Comparison of ENCODE assay signal across 8 cellular contexts in genomic region chr21:42220138-42220701, GRCh38. TPM values are rescaled to one million over a fixed set of nuclear protein-coding genes. Genes with fewer than 3 reads are reported as not detected.
A peak's percentile ranks its signal among the peaks of the same experiment; 100 is the strongest.
DNase-seq lines count a peak whose midpoint lies in the region; FAIRE-seq and TF ChIP-seq lines count a peak whose summit lies in the region.

No MANE protein-coding gene starts in this region.

- intact Hi-C loops in endothelial cell of umbilical vein (cut with micrococcal nuclease) = loop anchor here (1.0 to 5.0 kb wide), 3 partner anchors 13 to 263 kb away; no protein-coding TSS in a partner anchor

- POLR2A ChIA-PET in endothelial cell of umbilical vein (lab: Charles Lee) = interaction anchor here (2.0 kb wide), 1 partner anchor 8 kb away, joined by 5 read pairs; no protein-coding TSS in a partner anchor

- H3K27ac ChIP-seq in endothelial cell of umbilical vein (ENCODE audit: insufficient read depth, low read depth, low read length) (peak overlapping the region; percentile 53), mesodermal cell (ENCODE audit: low read depth, low read length, severe bottlenecking) (no peak overlapping the region)

- TF ChIP-seq CTCF in endothelial cell of umbilical vein (IDR thresholded peaks at IDR 0.05; ENCODE audit: extremely low read depth in 1 of 2, insufficient read depth in 1 of 2, low read depth in 1 of 2, low read length in 2 of 2) = no peak

- peak; percentile 92 for FAIRE-seq in endothelial cell of umbilical vein (lab: Jason Lieb, UNC)

- H3K27me3 Mint-ChIP-seq in stimulated activated naive CD8-positive, alpha-beta T cell treated with anti-CD3 and anti-CD28 coated beads, Interleukin-15, Interleukin-2, amounts not matched to agents 100 ng/mL and 50 ng/mL, for 24 hours = no peaks in the 10 kb centered on the region

- CTCF ChIA-PET in endothelial cell of umbilical vein (lab: Charles Lee) = interaction anchor here (0.8 to 4.6 kb wide), 12 partner anchors 10 to 89 kb away, joined by 3 to 29 read pairs (median 5); no protein-coding TSS in a partner anchor

- H3K27me3 ChIP-seq in H7 (ENCODE audit: control insufficient read depth, insufficient read depth, low read length) (peaks cover 50% of the 10 kb centered on the region), endothelial cell of umbilical vein (ENCODE audit: control insufficient read depth in 2 of 2, insufficient read depth in 2 of 2, low read length in 2 of 2) (peaks cover 2 to 6% of the 10 kb centered on the region in 2 experiments)

- dilution Hi-C loops in endothelial cell of umbilical vein (cut with MboI; ENCODE audit: extremely low pct_ligation_motif_present, low sequenced_read_pairs) = no loop called here

- no TSS peak for BruUV-seq in endothelial cell of umbilical vein (replicated peaks; lab: Mats Ljungman, UMichigan)

- H3K9me3 ChIP-seq in endothelial cell of umbilical vein (replicated peaks; ENCODE audit: control insufficient read depth, insufficient read depth, low read length) = no peaks in the 10 kb centered on the region
- peaks cover 6% of the 10 kb centered on the region for H3K9me3 ChIP-seq in mesodermal cell (ENCODE audit: control insufficient read depth, low read length)

- H3K27ac Mint-ChIP-seq in stimulated activated naive CD8-positive, alpha-beta T cell treated with anti-CD3 and anti-CD28 coated beads, Interleukin-15, Interleukin-2, amounts not matched to agents 100 ng/mL and 50 ng/mL, for 24 hours = peak overlapping the region; percentile 56

- H3K4me1 Mint-ChIP-seq in stimulated activated naive CD8-positive, alpha-beta T cell treated with anti-CD3 and anti-CD28 coated beads, Interleukin-15, Interleukin-2, amounts not matched to agents 100 ng/mL and 50 ng/mL, for 24 hours (ENCODE audit: low read depth) = peaks cover 22% of the 10 kb centered on the region

- WGBS in mesodermal cell (ENCODE audit: insufficient coverage in 2 of 2), 2 experiments = 5% methylated on average over 18 to 21 of the region's 26 CpGs

- peak overlapping the region; percentile 95 for H3K4me2 ChIP-seq in endothelial cell of umbilical vein (ENCODE audit: insufficient read depth, low read length)

- H3K36me3 Mint-ChIP-seq in stimulated activated naive CD8-positive, alpha-beta T cell treated with anti-CD3 and anti-CD28 coated beads, Interleukin-15, Interleukin-2, amounts not matched to agents 100 ng/mL and 50 ng/mL, for 24 hours (ENCODE audit: low read depth) = no peaks in the 10 kb centered on the region

- DNase-seq in Caki2 (ENCODE audit: low read depth) (peak; percentile 79), H7 (peak; percentile 82), NCI-H510A (lab: John Stamatoyannopoulos, UW) (peak; percentile 69), endothelial cell of umbilical vein (ENCODE audit: low read depth, low spot score) (peak; percentile 91), GOT3 (lab: John Stamatoyannopoulos, UW) (no peak)
- peak; percentile 80 for DNase-seq in activated CD8-positive, alpha-beta memory T cell treated with anti-CD3 and anti-CD28 coated beads, Interleukin-2, amount 50 U/mL, for 48 hours

- H3K9me3 Mint-ChIP-seq in stimulated activated naive CD8-positive, alpha-beta T cell treated with anti-CD3 and anti-CD28 coated beads, Interleukin-15, Interleukin-2, amounts not matched to agents 100 ng/mL and 50 ng/mL, for 24 hours = peaks cover 7% of the 10 kb centered on the region

- H3K4me1 ChIP-seq in endothelial cell of umbilical vein (ENCODE audit: control insufficient read depth, extremely low read depth, insufficient read depth, low read length) = peaks cover 24% of the 10 kb centered on the region
- H3K4me1 ChIP-seq in mesodermal cell (ENCODE audit: control insufficient read depth, insufficient read depth, low read length, poor library complexity, severe bottlenecking) = peaks cover 6% of the 10 kb centered on the region

- H2AFZ ChIP-seq in endothelial cell of umbilical vein (ENCODE audit: low read depth, low read length) = peak overlapping the region; percentile 84

- peak overlapping the region; percentile 44 for H3K4me3 ChIP-seq in H7 (ENCODE audit: insufficient read depth, low read depth, low read length)
- H3K4me3 ChIP-seq in endothelial cell of umbilical vein (replicated peaks in 1 of 3; ENCODE audit: insufficient read depth in 1 of 3, low read depth in 1 of 3, low read length in 3 of 3) = peak overlapping the region; percentile 53 to 65 (median 63)
- peak overlapping the region; percentile 34 for H3K4me3 ChIP-seq in mesodermal cell (ENCODE audit: extremely low read depth, insufficient read depth, low read length, poor library complexity, severe bottlenecking)

- no peaks in the 10 kb centered on the region for H3K36me3 ChIP-seq in H7 (replicated peaks; ENCODE audit: control insufficient read depth, insufficient read depth, low read length)
- H3K36me3 ChIP-seq in endothelial cell of umbilical vein (ENCODE audit: control insufficient read depth in 2 of 2, extremely low read depth in 1 of 2, insufficient read depth in 2 of 2, low read length in 2 of 2) = no peaks in the 10 kb centered on the region
- no peaks in the 10 kb centered on the region for H3K36me3 ChIP-seq in mesodermal cell (ENCODE audit: control insufficient read depth, insufficient read depth, low read length)

- no peaks in the 10 kb centered on the region for H3K79me2 ChIP-seq in endothelial cell of umbilical vein (ENCODE audit: control insufficient read depth, insufficient read depth, low read length)

- H3K4me3 Mint-ChIP-seq in stimulated activated naive CD8-positive, alpha-beta T cell treated with anti-CD3 and anti-CD28 coated beads, Interleukin-15, Interleukin-2, amounts not matched to agents 100 ng/mL and 50 ng/mL, for 24 hours = peak overlapping the region; percentile 87

- peak overlapping the region; percentile 75 for H3K9ac ChIP-seq in endothelial cell of umbilical vein (replicated peaks; ENCODE audit: extremely low read depth, insufficient read depth, low read length)

- H4K20me1 ChIP-seq in endothelial cell of umbilical vein (replicated peaks; ENCODE audit: control insufficient read depth, extremely low read depth, insufficient read depth, low read length) = no peaks in the 10 kb centered on the region

- in situ Hi-C loops in Caki2 (cut with HindIII; ENCODE audit: low pct_unique_long_range_greater_than_20kb, low sequenced_read_pairs) = no loop called here

- no peaks in the 10 kb centered on the region for H3K9me1 ChIP-seq in endothelial cell of umbilical vein (replicated peaks; ENCODE audit: control insufficient read depth, extremely low read depth, insufficient read depth, low read length)

- TF ChIP-seq POLR2A in endothelial cell of umbilical vein (IDR thresholded peaks at IDR 0.05; ENCODE audit: low read depth, low read length) = no peak

TF ChIP-seq in endothelial cell of umbilical vein, 7 proteins besides CTCF, POLR2A, EP300 and RAD21:
- TF ChIP-seq GATA2 (IDR thresholded peaks at IDR 0.05; ENCODE audit: insufficient read depth, insufficient read length, low read depth, low read length) (no peak), POLR2AphosphoS5 (IDR thresholded peaks at IDR 0.05; ENCODE audit: insufficient read depth, low read depth, low read length) (no peak), MYC (IDR thresholded peaks at IDR 0.05; ENCODE audit: low read depth, low read length) (no peak), MAX (IDR thresholded peaks at IDR 0.05; ENCODE audit: insufficient read depth, insufficient read length) (no peak), JUN (IDR thresholded peaks at IDR 0.05; ENCODE audit: borderline replicate concordance, insufficient read depth, insufficient read length, low read depth) (no peak), EZH2 (IDR thresholded peaks at IDR 0.05; ENCODE audit: borderline replicate concordance, low read depth, low read length, severe bottlenecking) (no peak), FOS (IDR thresholded peaks at IDR 0.05; ENCODE audit: borderline replicate concordance, insufficient read depth, low read length) (no peak)

RNA-seq across cellular contexts. Expression of gene ABCG1, which starts 1.3 kb away (rescaled TPM):
- total RNA-seq in Caki2 (2014; rRNA removed; shearing (Covaris generic); ENCODE audit: low replicate concordance) = 4.6 and 10.3 TPM in 2 replicates
- total RNA-seq in H7 (2014; rRNA removed; shearing (Covaris generic)) = 0.07 and 0.92 TPM in 2 replicates
- 19.6 and 21.2 TPM in 2 replicates for total RNA-seq in endothelial cell of umbilical vein
- 6.7 and 8.4 TPM in 2 replicates for polyA plus RNA-seq in endothelial cell of umbilical vein
- polyA plus RNA-seq in endothelial cell of umbilical vein (2011; cell fraction: cytosol; rRNA removed) = 6.9 and 7.6 TPM in 2 replicates
- polyA plus RNA-seq in endothelial cell of umbilical vein (2011; cell fraction: nucleus; rRNA removed) = 12.5 and 13.7 TPM in 2 replicates
- polyA plus RNA-seq in endothelial cell of umbilical vein (2012) = 18.8 and 40.1 TPM in 2 replicates
- 9.5 and 12.1 TPM in 2 replicates for polyA minus RNA-seq in endothelial cell of umbilical vein
- polyA minus RNA-seq in endothelial cell of umbilical vein (2011; cell fraction: cytosol; rRNA and poly(A)+ RNA removed) = 4.0 TPM
- polyA minus RNA-seq in endothelial cell of umbilical vein (2011; cell fraction: nucleus; rRNA and poly(A)+ RNA removed) = 9.3 and 9.7 TPM in 2 replicates
- 3.7 TPM for polyA plus RNA-seq in mesodermal cell (2013, experiment 1 of 2)
- polyA plus RNA-seq in mesodermal cell (2013, experiment 2 of 2) = 2.4 TPM
